15 cellular contexts compared by ENCODE assay signal in genomic region chr6:37041521-37041920, GRCh38. TPM values are rescaled to one million over a fixed set of nuclear protein-coding genes. Genes with fewer than 3 reads are reported as not detected.
A peak's percentile ranks its signal among the peaks of the same experiment; 100 is the strongest.
DNase-seq lines count a peak whose midpoint lies in the region; ATAC-seq and TF ChIP-seq lines count a peak whose summit lies in the region.
"Had no signal": no experiment of that assay in that cellular context is flagged by ENCODE, and none has a peak within 500 bp of the region (broad histone marks: within the 10 kb centered on the region; RNA-seq: fewer than 3 reads in every experiment).

No MANE protein-coding gene starts in this region.

- intact Hi-C loops in activated CD8-positive, alpha-beta T cell treated with anti-CD3 and anti-CD28 coated beads for 36 hours (cut with micrococcal nuclease): no loop called here

- H3K9me3 Mint-ChIP-seq in activated CD8-positive, alpha-beta T cell treated with anti-CD3 and anti-CD28 coated beads for 36 hours: peaks cover 2% of the 10 kb centered on the region
- H3K9me3 Mint-ChIP-seq in activated CD8-positive, alpha-beta T cell treated with anti-CD3 and anti-CD28 coated beads, Interleukin-2, amount 10 ng/mL, durations not matched to agents 7 days and 5 days (ENCODE audit: insufficient read depth): no peaks in the 10 kb centered on the region
- H3K9me3 Mint-ChIP-seq in CD4-positive, CD25-positive, alpha-beta regulatory T cell: peaks cover 0 to under 1% (median 0%) of the 10 kb centered on the region in 7 donors
- H3K9me3 Mint-ChIP-seq in central memory CD8-positive, alpha-beta T cell: no peaks in the 10 kb centered on the region

- POLR2A ChIA-PET in activated CD8-positive, alpha-beta T cell treated with anti-CD3 and anti-CD28 coated beads for 36 hours (lab: Charles Lee): interaction anchor here (0.8 to 1.7 kb wide), 3 partner anchors 8 to 10 kb away, joined by 4 to 8 read pairs (median 6); no protein-coding TSS in a partner anchor
- POLR2A ChIA-PET in activated CD8-positive, alpha-beta T cell treated with anti-CD3 and anti-CD28 coated beads, Interleukin-2, amount 10 ng/mL, durations not matched to agents 7 days and 5 days (lab: Charles Lee): interaction anchor here (0.6 kb wide), 1 partner anchor 10 kb away, joined by 3 read pairs; no protein-coding TSS in a partner anchor

- no peak overlapping the region for H3K4me3 Mint-ChIP-seq in activated CD8-positive, alpha-beta T cell treated with anti-CD3 and anti-CD28 coated beads for 36 hours
- H3K4me3 Mint-ChIP-seq in activated CD8-positive, alpha-beta T cell treated with anti-CD3 and anti-CD28 coated beads, Interleukin-2, amount 10 ng/mL, durations not matched to agents 7 days and 5 days: no peak overlapping the region
- no peak overlapping the region for H3K4me3 Mint-ChIP-seq in CD4-positive, CD25-positive, alpha-beta regulatory T cell
- no peak overlapping the region for H3K4me3 Mint-ChIP-seq in T-helper 17 cell
- no peak overlapping the region for H3K4me3 Mint-ChIP-seq in central memory CD8-positive, alpha-beta T cell

- peak overlapping the region; percentile 49 for H3K27ac Mint-ChIP-seq in activated CD8-positive, alpha-beta T cell treated with anti-CD3 and anti-CD28 coated beads for 36 hours
- H3K27ac Mint-ChIP-seq in activated CD8-positive, alpha-beta T cell treated with anti-CD3 and anti-CD28 coated beads, Interleukin-2, amount 10 ng/mL, durations not matched to agents 7 days and 5 days: no peak overlapping the region
- peak overlapping the region in 2 of 3 donors; percentile 76 to 86 for H3K27ac Mint-ChIP-seq in CD4-positive, CD25-positive, alpha-beta regulatory T cell
- peak overlapping the region; percentile 41 for H3K27ac Mint-ChIP-seq in T-helper 17 cell
- H3K27ac Mint-ChIP-seq in central memory CD8-positive, alpha-beta T cell (ENCODE audit: low read depth): peak overlapping the region; percentile 44

- H3K27me3 ChIP-seq in CD4-positive, CD25-positive, alpha-beta regulatory T cell (ENCODE audit: control insufficient read depth, insufficient read depth, low read length): no peaks in the 10 kb centered on the region
- H3K27me3 ChIP-seq in H7 (ENCODE audit: control insufficient read depth, insufficient read depth, low read length): no peaks in the 10 kb centered on the region

- TF ChIP-seq CTCF in activated CD8-positive, alpha-beta T cell treated with anti-CD3 and anti-CD28 coated beads for 36 hours (IDR thresholded peaks at IDR 0.05): no peak

- CTCF ChIA-PET in activated CD8-positive, alpha-beta T cell treated with anti-CD3 and anti-CD28 coated beads for 36 hours (lab: Charles Lee): interaction anchor here (1.2 to 1.7 kb wide), 3 partner anchors 10 to 168 kb away, joined by 4 to 7 read pairs (median 4); no protein-coding TSS in a partner anchor
- CTCF ChIA-PET in activated CD8-positive, alpha-beta T cell treated with anti-CD3 and anti-CD28 coated beads, Interleukin-2, amount 10 ng/mL, durations not matched to agents 7 days and 5 days (lab: Charles Lee): interaction anchor here (0.6 to 4.8 kb wide), 6 partner anchors 7 to 169 kb away, joined by 3 to 21 read pairs (median 4); no protein-coding TSS in a partner anchor

- no peak for DNase-seq in activated CD8-positive, alpha-beta T cell treated with anti-CD3 and anti-CD28 coated beads for 36 hours
- DNase-seq in activated CD8-positive, alpha-beta T cell treated with anti-CD3 and anti-CD28 coated beads, Interleukin-2, amount 10 ng/mL, durations not matched to agents 7 days and 5 days: no peak
- DNase-seq in CD4-positive, CD25-positive, alpha-beta regulatory T cell: peak in 1 of 3 donors; percentile 42
- DNase-seq in T-helper 17 cell: no peak
- no peak for DNase-seq in central memory CD8-positive, alpha-beta T cell (ENCODE audit: low spot score in 2 of 2)
- DNase-seq in islet precursor cell: no peak
- DNase-seq in effector CD4-positive, alpha-beta T cell: no peak
- DNase-seq in H7: no peak
- DNase-seq: Caco-2, NCI-H1417 treated with DMSO at 0.1 percent for 48 hours, NCI-H510A, NCI-H82 had no signal

- no peak overlapping the region for H3K4me3 ChIP-seq in CD4-positive, CD25-positive, alpha-beta regulatory T cell (ENCODE audit: low read depth, low read length)
- H3K4me3 ChIP-seq in H7 (ENCODE audit: insufficient read depth, low read depth, low read length): no peak overlapping the region
- H3K4me3 ChIP-seq: A549 had no signal

- peaks cover 18% of the 10 kb centered on the region for H3K4me1 ChIP-seq in CD4-positive, CD25-positive, alpha-beta regulatory T cell (ENCODE audit: control insufficient read depth, insufficient read depth, low read length, poor library complexity, severe bottlenecking)

- peaks cover 40% of the 10 kb centered on the region for H3K4me1 Mint-ChIP-seq in activated CD8-positive, alpha-beta T cell treated with anti-CD3 and anti-CD28 coated beads for 36 hours (ENCODE audit: low read depth)
- H3K4me1 Mint-ChIP-seq in activated CD8-positive, alpha-beta T cell treated with anti-CD3 and anti-CD28 coated beads, Interleukin-2, amount 10 ng/mL, durations not matched to agents 7 days and 5 days (ENCODE audit: low read depth): peaks cover 69% of the 10 kb centered on the region
- H3K4me1 Mint-ChIP-seq in CD4-positive, CD25-positive, alpha-beta regulatory T cell: peaks cover 21 to 37% (median 30%) of the 10 kb centered on the region in 4 donors
- H3K4me1 Mint-ChIP-seq in T-helper 17 cell: peaks cover 14% of the 10 kb centered on the region
- peaks cover 8% of the 10 kb centered on the region for H3K4me1 Mint-ChIP-seq in central memory CD8-positive, alpha-beta T cell

- peak; percentile 71 for ATAC-seq in activated CD8-positive, alpha-beta T cell treated with anti-CD3 and anti-CD28 coated beads for 36 hours
- ATAC-seq in activated CD8-positive, alpha-beta T cell treated with anti-CD3 and anti-CD28 coated beads, Interleukin-2, amount 10 ng/mL, durations not matched to agents 7 days and 5 days: no peak
- no peak for ATAC-seq in CD4-positive, CD25-positive, alpha-beta regulatory T cell (ENCODE audit: low read depth in 2 of 2)
- ATAC-seq in T-helper 17 cell: no peak
- no peak for ATAC-seq in central memory CD8-positive, alpha-beta T cell (replicated peaks; ENCODE audit: extremely low read depth, poor library complexity, severe bottlenecking)
- ATAC-seq: A549, HCT116 had no signal

- peaks cover 7% of the 10 kb centered on the region for H3K36me3 Mint-ChIP-seq in activated CD8-positive, alpha-beta T cell treated with anti-CD3 and anti-CD28 coated beads for 36 hours (ENCODE audit: low read depth)
- peaks cover 13% of the 10 kb centered on the region for H3K36me3 Mint-ChIP-seq in activated CD8-positive, alpha-beta T cell treated with anti-CD3 and anti-CD28 coated beads, Interleukin-2, amount 10 ng/mL, durations not matched to agents 7 days and 5 days (ENCODE audit: low read depth)
- H3K36me3 Mint-ChIP-seq in CD4-positive, CD25-positive, alpha-beta regulatory T cell: no peaks in the 10 kb centered on the region
- no peaks in the 10 kb centered on the region for H3K36me3 Mint-ChIP-seq in T-helper 17 cell (ENCODE audit: low read depth)
- no peaks in the 10 kb centered on the region for H3K36me3 Mint-ChIP-seq in central memory CD8-positive, alpha-beta T cell (ENCODE audit: insufficient read depth)

- H3K36me3 ChIP-seq in CD4-positive, CD25-positive, alpha-beta regulatory T cell (ENCODE audit: control insufficient read depth, insufficient read depth, low read length): no peaks in the 10 kb centered on the region
- H3K36me3 ChIP-seq in H7 (replicated peaks; ENCODE audit: control insufficient read depth, insufficient read depth, low read length): no peaks in the 10 kb centered on the region

- peak overlapping the region; percentile 45 for H3K27ac ChIP-seq in CD4-positive, CD25-positive, alpha-beta regulatory T cell (ENCODE audit: insufficient read depth, low read length, poor library complexity, severe bottlenecking)
- H3K27ac ChIP-seq: A549, C4-2B had no signal

- H3K27me3 Mint-ChIP-seq in activated CD8-positive, alpha-beta T cell treated with anti-CD3 and anti-CD28 coated beads for 36 hours: no peaks in the 10 kb centered on the region
- no peaks in the 10 kb centered on the region for H3K27me3 Mint-ChIP-seq in activated CD8-positive, alpha-beta T cell treated with anti-CD3 and anti-CD28 coated beads, Interleukin-2, amount 10 ng/mL, durations not matched to agents 7 days and 5 days (ENCODE audit: low read depth)
- no peaks in the 10 kb centered on the region for H3K27me3 Mint-ChIP-seq in CD4-positive, CD25-positive, alpha-beta regulatory T cell
- H3K27me3 Mint-ChIP-seq in T-helper 17 cell: no peaks in the 10 kb centered on the region
- H3K27me3 Mint-ChIP-seq in central memory CD8-positive, alpha-beta T cell: no peaks in the 10 kb centered on the region

- no peaks in the 10 kb centered on the region for H3K9me3 ChIP-seq in CD4-positive, CD25-positive, alpha-beta regulatory T cell (ENCODE audit: control insufficient read depth in 2 of 2, low read length in 2 of 2)
- H3K9me3 ChIP-seq in T-helper 17 cell (ENCODE audit: control insufficient read depth, low read length, poor library complexity, severe bottlenecking): no peaks in the 10 kb centered on the region
- H3K9me3 ChIP-seq: A549, Caco-2 had no signal

RNA-seq across cellular contexts. Expression of gene FGD2, which starts 36.1 kb away (rescaled TPM):
- total RNA-seq in activated CD8-positive, alpha-beta T cell treated with anti-CD3 and anti-CD28 coated beads for 36 hours: 1 to 10 TPM; 1.4 to 1.6 TPM
- total RNA-seq in activated CD8-positive, alpha-beta T cell treated with anti-CD3 and anti-CD28 coated beads, Interleukin-2, amount 10 ng/mL, durations not matched to agents 7 days and 5 days: 10 to 100 TPM; 10.1 to 12.1 TPM
- 1.9 TPM for total RNA-seq in CD4-positive, CD25-positive, alpha-beta regulatory T cell
- under 1 TPM in 3 of 4 donors, not detected in 1; 0.21 to 0.77 (median 0.43) TPM for polyA plus RNA-seq in CD4-positive, CD25-positive, alpha-beta regulatory T cell
- total RNA-seq in T-helper 17 cell: 10 to 100 TPM in 1 of 2 donors, 1 to 10 TPM in 1; 1.7 to 12.6 TPM
- 0.04 and 0.17 TPM in 2 replicates for total RNA-seq in H7 (2014; rRNA removed; shearing (Covaris generic))
- total RNA-seq: Caco-2 had no signal
- polyA plus RNA-seq: A549 had no signal

RNA-seq across cellular contexts. Expression of gene MTCH1, which starts 55.5 kb away (rescaled TPM):
- total RNA-seq in activated CD8-positive, alpha-beta T cell treated with anti-CD3 and anti-CD28 coated beads for 36 hours: 100 to 1,000 TPM in 1 of 2 experiments, 10 to 100 TPM in 1; 96.5 to 100 TPM
- 100 to 1,000 TPM; 117 to 122 TPM for total RNA-seq in activated CD8-positive, alpha-beta T cell treated with anti-CD3 and anti-CD28 coated beads, Interleukin-2, amount 10 ng/mL, durations not matched to agents 7 days and 5 days
- total RNA-seq in CD4-positive, CD25-positive, alpha-beta regulatory T cell: 220 TPM
- polyA plus RNA-seq in CD4-positive, CD25-positive, alpha-beta regulatory T cell: 10 to 100 TPM; 83.9 to 95.8 (median 89.5) TPM
- 100 to 1,000 TPM; 194 to 202 TPM for total RNA-seq in T-helper 17 cell
- total RNA-seq in H7 (2014; rRNA removed; shearing (Covaris generic)): 286 and 299 TPM in 2 replicates
